Comparison of ENCODE assay signal across 9 cellular contexts in the genomic region with DNA sequence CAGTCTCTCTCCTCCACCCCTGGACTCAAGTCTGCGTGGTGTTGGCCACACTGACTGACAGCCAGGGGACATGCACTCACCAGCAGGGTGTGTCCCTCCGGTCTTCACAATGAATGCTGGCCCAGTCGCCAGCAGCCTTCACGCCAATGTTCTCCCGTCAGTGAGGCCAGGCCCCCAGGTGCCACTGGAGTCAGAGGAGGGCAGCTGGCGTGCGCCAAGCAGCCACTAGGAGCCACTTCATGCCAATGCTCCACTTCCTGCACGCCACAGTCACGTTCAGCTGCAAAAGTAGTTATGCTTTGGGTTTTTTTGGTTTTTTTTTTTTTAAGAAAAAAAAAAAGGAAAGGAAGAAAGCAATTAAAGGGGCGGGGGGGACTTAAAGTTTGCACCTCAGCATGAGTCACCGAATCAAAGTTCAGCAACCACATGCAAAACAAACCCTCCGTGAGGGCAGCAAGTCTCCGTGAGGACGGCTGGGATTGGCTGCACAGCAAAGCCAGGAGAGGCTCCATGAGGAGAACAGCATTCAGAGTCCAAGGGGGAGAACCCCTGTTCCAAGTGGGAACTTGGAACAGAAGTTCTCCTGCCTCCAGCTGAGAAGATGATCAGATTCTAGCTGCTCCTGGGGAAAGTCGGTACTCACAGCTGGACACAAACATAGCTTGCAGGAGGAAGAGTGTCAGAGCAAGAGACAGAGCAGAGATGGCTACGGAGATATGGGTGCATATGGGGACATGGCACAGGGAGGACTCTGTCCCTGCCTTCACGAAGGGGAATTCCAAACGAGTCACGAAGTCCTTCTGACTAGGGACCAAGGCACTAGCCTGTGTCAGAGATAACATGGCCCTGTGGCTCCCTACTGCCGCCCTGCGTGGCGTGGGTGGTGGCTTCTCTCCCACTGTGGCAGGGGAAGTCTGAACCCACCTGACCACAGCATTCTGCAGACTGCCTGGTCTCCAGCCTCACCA. TPM values are rescaled to one million over a fixed set of nuclear protein-coding genes. Genes with fewer than 3 reads are reported as not detected.
A peak's percentile ranks its signal among the peaks of the same experiment; 100 is the strongest.
DNase-seq lines count a peak whose midpoint lies in the region; ATAC-seq and TF ChIP-seq lines count a peak whose summit lies in the region.
"Had no signal": no experiment of that assay in that cellular context is flagged by ENCODE, and none has a peak within 500 bp of the region (broad histone marks: within the 10 kb centered on the region; RNA-seq: fewer than 3 reads in every experiment).

TSS of gene ZC3H12D (minus strand) at position 282 of the 968 bp plus-strand sequence. CDS start 10,471 bp downstream, outside the sequence.

- peak in 3 of 6 experiments; percentile 17 to 33 (median 19) for TF ChIP-seq CTCF in adrenal gland (IDR thresholded peaks at IDR 0.05)

- no peak for TF ChIP-seq POLR2A in adrenal gland (IDR thresholded peaks at IDR 0.05)

- H3K9me3 Mint-ChIP-seq in memory B cell, result no peaks in the 10 kb centered on the region
- H3K9me3 Mint-ChIP-seq: neural crest cell had no signal

- no peaks in the 10 kb centered on the region for H3K27me3 Mint-ChIP-seq in memory B cell

- ATAC-seq in HG03159 (IDR thresholded peaks at IDR 0.05; ENCODE audit: unreplicated experiment) (peak; percentile 46), memory B cell (ENCODE audit: low read depth) (peak; percentile 57)
- ATAC-seq in stimulated activated naive CD8-positive, alpha-beta T cell treated with anti-CD3 and anti-CD28 coated beads, Interleukin-15, Interleukin-2, amounts not matched to agents 100 U/mL and 50 U/mL, for 24 hours, result peak; percentile 80

- H3K4me1 Mint-ChIP-seq in memory B cell, result peaks cover 52% of the 10 kb centered on the region

- WGBS in adrenal gland, 4 donors, result 64 to 69% (median 65%) methylated on average over 15 to 22 of the region's 22 CpGs

- peak within 1 kb of the TSS; percentile 100 for H3K27ac Mint-ChIP-seq in memory B cell

- H3K9me3 ChIP-seq in adrenal gland (replicated peaks in 1 of 3), result no peaks in the 10 kb centered on the region

- H3K36me3 ChIP-seq in adrenal gland (replicated peaks in 1 of 2), result no peaks in the 10 kb centered on the region

- DNase-seq in NCI-H748 (lab: John Stamatoyannopoulos, UW; ENCODE audit: unreplicated experiment) (peak; percentile 21), NCI-H748 treated with DMSO at 0.1 percent for 48 hours (lab: John Stamatoyannopoulos, UW) (no peak), T-helper 1 cell (peak; percentile 73 to 92 (median 81)), adrenal gland (peak; percentile 23 to 60 (median 35)), memory B cell (ENCODE audit: low spot score in 2 of 2) (peak; percentile 58 to 70), 8988T (no peak)
- DNase-seq in stimulated activated naive CD8-positive, alpha-beta T cell treated with anti-CD3 and anti-CD28 coated beads, Interleukin-15, Interleukin-2, amounts not matched to agents 100 U/mL and 50 U/mL, for 24 hours, result peak; percentile 80

- no peaks in the 10 kb centered on the region for H3K27me3 ChIP-seq in adrenal gland

- H3K27ac ChIP-seq in adrenal gland, result peak within 1 kb of the TSS in 2 of 5 donors; percentile 70 to 79

- H3K36me3 Mint-ChIP-seq in memory B cell, result peaks cover 8% of the 10 kb centered on the region

- peak within 1 kb of the TSS; percentile 94 for H3K4me3 Mint-ChIP-seq in memory B cell
- H3K4me3 Mint-ChIP-seq: neural crest cell had no signal

- intact Hi-C loops in adrenal gland (cut with DNase I), result no loop called here

- no peak within 1 kb of the TSS for H3K4me3 ChIP-seq in adrenal gland

- no peaks in the 10 kb centered on the region for H3K4me1 ChIP-seq in adrenal gland (replicated peaks in 1 of 2)

RNA-seq across cellular contexts. Expression of gene ZC3H12D, which starts in this region (rescaled TPM):
- 10 to 100 TPM in 1 of 8 donors, 1 to 10 TPM in 6, under 1 TPM in 1; 0.98 to 12.0 (median 2.0) TPM for total RNA-seq in adrenal gland
- 1 to 10 TPM in 1 of 3 donors, under 1 TPM in 2; 0.48 to 2.5 (median 0.77) TPM for polyA plus RNA-seq in adrenal gland

Comparison
In these comparisons a context has a peak if more than half of its experiments do, and no peak if none do; other contexts are left out.
1. DNase-seq: peak in NCI-H748 (single experiment), T-helper 1 cell (5 of 5), adrenal gland (7 of 7), memory B cell (2 of 2) and stimulated activated naive CD8-positive, alpha-beta T cell treated with anti-CD3 and anti-CD28 coated beads, Interleukin-15, Interleukin-2, amounts not matched to agents 100 U/mL and 50 U/mL, for 24 hours (single experiment); none in NCI-H748 treated with DMSO at 0.1 percent for 48 hours (single experiment) and 8988T (single experiment).
2. Peak in every context shown above with its lines, with median percentiles within 50 percentile points of each other: ATAC-seq.